20 cellular contexts compared by ENCODE assay signal in the genomic region with DNA sequence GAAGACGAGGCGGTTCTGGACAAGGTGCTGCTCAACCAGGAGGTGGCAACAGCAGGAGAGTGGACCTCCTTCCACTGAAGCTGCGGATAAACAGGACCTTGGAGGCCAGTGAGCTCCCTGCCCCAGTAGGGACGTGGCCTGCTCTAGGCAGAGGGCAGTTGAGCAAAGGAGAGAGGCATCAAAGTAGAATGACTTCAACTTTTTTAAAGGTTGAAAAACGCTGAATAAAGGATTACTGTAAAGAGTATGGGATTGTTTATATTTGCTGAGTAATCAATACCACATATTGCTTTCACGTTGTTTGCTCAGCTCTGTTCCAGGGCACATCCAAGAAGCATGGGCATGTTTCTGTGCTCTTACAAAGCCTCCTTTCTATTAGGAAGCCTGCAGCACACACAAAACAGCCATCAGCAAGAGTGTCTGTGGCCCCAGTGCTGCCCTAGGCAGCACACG. TPM values are rescaled to one million over a fixed set of nuclear protein-coding genes. Genes with fewer than 3 reads are reported as not detected.
DNase-seq lines count a peak whose midpoint lies in the region; ATAC-seq, FAIRE-seq and TF ChIP-seq lines count a peak whose summit lies in the region.
"Had no signal": no experiment of that assay in that cellular context is flagged by ENCODE, and none has a peak within 500 bp of the region (broad histone marks: within the 10 kb centered on the region; RNA-seq: fewer than 3 reads in every experiment).

No MANE protein-coding gene starts in this region.

- H3K27me3 ChIP-seq in heart left ventricle (peaks cover 0 to 14% (median 0%) of the 10 kb centered on the region in 9 donors), HepG2 (ENCODE audit: control insufficient read depth in 1 of 2, insufficient read depth in 2 of 2, low read length in 2 of 2) (no peaks in the 10 kb centered on the region)
- H3K27me3 ChIP-seq: breast epithelium had no signal

- peak overlapping the region; percentile 65 for H3K9ac ChIP-seq in HepG2 (ENCODE audit: insufficient read depth, low read depth, low read length)

- H3K27ac ChIP-seq in heart left ventricle (no peak overlapping the region), cingulate gyrus (ENCODE audit: low read depth, low read length) (peak overlapping the region; percentile 4), HepG2 (ENCODE audit: extremely low read length, insufficient read depth, low read length) (peak overlapping the region; percentile 82), temporal lobe (ENCODE audit: low read depth, low read length) (peak overlapping the region; percentile 76)
- H3K27ac ChIP-seq: breast epithelium, suprapubic skin had no signal

- no peak; the same call in 1 of the 2 replicates for TF ChIP-seq RAD21 in HepG2 (CRISPR knock-in tag; IDR thresholded peaks at IDR 0.05)

- H3K4me1 ChIP-seq in heart left ventricle (no peaks in the 10 kb centered on the region), HepG2 (ENCODE audit: insufficient read depth, low read length) (peaks cover 93% of the 10 kb centered on the region)
- H3K4me1 ChIP-seq: breast epithelium had no signal

- BruUV-seq in HepG2 (replicated peaks; lab: Mats Ljungman, UMichigan): no TSS peak

- ATAC-seq in heart left ventricle: no peak
- peak; percentile 76 for ATAC-seq in HepG2
- no peak for ATAC-seq in GM18511 (IDR thresholded peaks at IDR 0.05; ENCODE audit: unreplicated experiment)
- ATAC-seq: activated CD8-positive, alpha-beta T cell treated with anti-CD3 and anti-CD28 coated beads, Interleukin-2, amount 10 ng/mL, durations not matched to agents 7 days and 5 days; activated naive CD8-positive, alpha-beta T cell treated with anti-CD3 and anti-CD28 coated beads, Interleukin-2, amount 50 U/mL, for 24 hours; T-cell had no signal

- no peaks in the 10 kb centered on the region for H3K9me3 ChIP-seq in heart left ventricle
- no peaks in the 10 kb centered on the region for H3K9me3 ChIP-seq in HepG2 (ENCODE audit: low read length)
- H3K9me3 ChIP-seq: breast epithelium, esophagus squamous epithelium, mucosa of descending colon, suprapubic skin had no signal

- no peak for TF ChIP-seq CTCF in heart left ventricle (IDR thresholded peaks at IDR 0.05)
- TF ChIP-seq CTCF in HepG2 (CRISPR knock-in tag; IDR thresholded peaks at IDR 0.05): peak; percentile 55

- POLR2A ChIA-PET in HepG2 (lab: Yijun Ruan, JAX): interaction anchor here (0.7 to 8.7 kb wide), 12 partner anchors 8 to 785 kb away, joined by 3 to 198 read pairs (median 8); a partner anchor contains a TSS

- in situ Hi-C loops in HepG2 (cut with HindIII; ENCODE audit: extremely low pct_ligation_motif_present, low pct_unique_long_range_greater_than_20kb): no loop called here

- H3K79me2 ChIP-seq in HepG2 (ENCODE audit: insufficient read depth, low read length): peaks cover 11% of the 10 kb centered on the region

- H3K36me3 ChIP-seq in heart left ventricle (no peaks in the 10 kb centered on the region), HepG2 (replicated peaks in 1 of 2; ENCODE audit: control insufficient read depth in 1 of 2, insufficient read depth in 2 of 2, low read length in 2 of 2) (no peaks in the 10 kb centered on the region)
- H3K36me3 ChIP-seq: breast epithelium, esophagus squamous epithelium, suprapubic skin had no signal

- H3K4me2 ChIP-seq in HepG2 (ENCODE audit: low read depth, low read length): peak overlapping the region; percentile 99

- H4K20me1 ChIP-seq in HepG2 (ENCODE audit: insufficient read depth, low read length): no peaks in the 10 kb centered on the region

- TF ChIP-seq EP300 in HepG2 (IDR thresholded peaks at IDR 0.05; ENCODE audit: low read depth in 2 of 2, low read length in 2 of 2): peak; percentile 61 to 93
- TF ChIP-seq EP300 in HepG2 (CRISPR knock-in tag; IDR thresholded peaks at IDR 0.05; ENCODE audit: borderline replicate concordance): peak; percentile 87

- intact Hi-C loops in cardiac septum (cut with DNase I): no loop called here
- intact Hi-C loops in heart left ventricle (cut with DNase I): no loop called here
- intact Hi-C loops in HepG2 (cut with micrococcal nuclease; ENCODE audit: unreplicated experiment): loop anchor here (1.0 to 5.0 kb wide), 5 partner anchors 9 to 733 kb away; a partner anchor contains a TSS

- H3K4me3 ChIP-seq in heart left ventricle (no peak overlapping the region), HepG2 (replicated peaks in 1 of 3; ENCODE audit: insufficient read depth in 1 of 3, low read depth in 2 of 3, low read length in 3 of 3) (peak overlapping the region; percentile 25 to 74 (median 26); a peak in 4 of 6 replicates)
- H3K4me3 ChIP-seq: breast epithelium, esophagus squamous epithelium, mucosa of descending colon, suprapubic skin had no signal

- TF ChIP-seq POLR2A in heart left ventricle (IDR thresholded peaks at IDR 0.05) (no peak), HepG2 (IDR thresholded peaks at IDR 0.05; ENCODE audit: insufficient read depth in 1 of 2, low read depth in 2 of 2, low read length in 2 of 2) (peak; percentile 51 to 69; a peak in 2 of 4 replicates)

- FAIRE-seq in HepG2 (lab: Jason Lieb, UNC): peak; percentile 63
- FAIRE-seq: RCC 7860 had no signal

- DNase-seq in cardiac septum (ENCODE audit: low spot score) (peak; percentile 33), heart left ventricle (no peak), HepG2 (ENCODE audit: low spot score) (peak; percentile 95), NCI-H774 (lab: John Stamatoyannopoulos, UW) (no peak), SKM-1 (lab: John Stamatoyannopoulos, UW; ENCODE audit: unreplicated experiment) (no peak)
- DNase-seq: activated naive CD8-positive, alpha-beta T cell treated with anti-CD3 and anti-CD28 coated beads, Interleukin-2, amount 50 U/mL, for 24 hours; esophagus squamous epithelium; left cardiac atrium; mucosa of descending colon; NCI-H2029 treated with DMSO at 0.1 percent for 48 hours; NCI-H82; stimulated activated CD4-positive, alpha-beta T cell treated with anti-CD3 and anti-CD28 coated beads, Interleukin-4, amount 100 ng/mL, for 24 hours; T-cell had no signal

- H2AFZ ChIP-seq in HepG2 (ENCODE audit: low read length): no peak overlapping the region

- CTCF ChIA-PET in HepG2 (lab: Yijun Ruan, JAX; ENCODE audit: low intra/inter-chr PET ratio, low total read pairs): interaction anchor here (1.5 kb wide), 1 partner anchor 10 kb away, joined by 4 read pairs; no protein-coding TSS in a partner anchor

- WGBS in heart left ventricle, 4 donors: 74 to 84% (median 76%) methylated on average over 7 of the region's 7 CpGs
- WGBS in HepG2 (ENCODE audit: low lambda C conversion rate): 5% methylated on average over 7 of the region's 7 CpGs

RNA-seq across cellular contexts. Expression of a gene that starts 48.1 kb away (rescaled TPM):
- total RNA-seq in cardiac septum: 11.3 TPM
- total RNA-seq in heart left ventricle: 10 to 100 TPM in 3 of 9 donors, 1 to 10 TPM in 6; 6.4 to 15.5 (median 8.8) TPM
- 10 to 100 TPM in 1 of 2 donors, 1 to 10 TPM in 1; 8.8 to 19.5 TPM for polyA plus RNA-seq in heart left ventricle
- 8.4 and 10.7 TPM in 2 replicates for total RNA-seq in HepG2 (2016; rRNA removed; fragmentation: Illumina TruSeq; extraction: Trizol)
- 5.5 and 7.1 TPM in 2 replicates for total RNA-seq in HepG2 (2016; cell fraction: cytosol; rRNA removed; fragmentation: Illumina TruSeq; extraction: Trizol; ENCODE audit: low read depth)
- 7.1 and 13.2 TPM in 2 replicates for total RNA-seq in HepG2 (2016; cell fraction: insoluble cytoplasmic fraction; rRNA removed; fragmentation: Illumina TruSeq; extraction: Trizol)
- total RNA-seq in HepG2 (2016; cell fraction: membrane; rRNA removed; fragmentation: Illumina TruSeq; extraction: Trizol): 7.3 and 7.5 TPM in 2 replicates
- total RNA-seq in HepG2 (2016; cell fraction: nucleus; rRNA removed; fragmentation: Illumina TruSeq; extraction: Trizol): 16.6 and 17.0 TPM in 2 replicates
- polyA plus RNA-seq in HepG2 (2011; rRNA removed): 8.8 and 11.6 TPM in 2 replicates
- 6.1 and 7.4 TPM in 2 replicates for polyA plus RNA-seq in HepG2 (2011; cell fraction: cytosol; rRNA removed)
- polyA plus RNA-seq in HepG2 (2011; cell fraction: nucleus; rRNA removed): 35.0 and 45.3 TPM in 2 replicates
- polyA plus RNA-seq in HepG2 (2012): 7.7 and 8.9 TPM in 2 replicates
- polyA plus RNA-seq in HepG2 (2016; cell fraction: cytosol; fragmentation: Illumina TruSeq; extraction: Trizol; ENCODE audit: low read depth): 1.9 and 2.2 TPM in 2 replicates
- polyA plus RNA-seq in HepG2 (2016; cell fraction: insoluble cytoplasmic fraction; fragmentation: Illumina TruSeq; extraction: Trizol; ENCODE audit: low read depth): 4.8 and 5.9 TPM in 2 replicates
- 2.4 and 3.3 TPM in 2 replicates for polyA plus RNA-seq in HepG2 (2016; cell fraction: membrane; fragmentation: Illumina TruSeq; extraction: Trizol; ENCODE audit: low read depth)
- polyA plus RNA-seq in HepG2 (2016; cell fraction: nucleus; fragmentation: Illumina TruSeq; extraction: Trizol; ENCODE audit: insufficient read depth, low read depth): 28.4 and 29.0 TPM in 2 replicates
- polyA minus RNA-seq in HepG2 (2011; rRNA and poly(A)+ RNA removed; ENCODE audit: low replicate concordance): 6.3 TPM in 2 replicates
- polyA minus RNA-seq in HepG2 (2011; cell fraction: cytosol; rRNA and poly(A)+ RNA removed): 2.4 and 4.4 TPM in 2 replicates
- polyA minus RNA-seq in HepG2 (2011; cell fraction: nucleus; rRNA and poly(A)+ RNA removed): 10.9 and 14.3 TPM in 2 replicates
- 18.9 TPM for total RNA-seq in temporal lobe

RNA-seq across cellular contexts. Expression of a gene that starts 48.1 kb away (rescaled TPM):
- 0.83 TPM for total RNA-seq in cardiac septum
- total RNA-seq in heart left ventricle: 1 to 10 TPM in 1 of 9 donors, under 1 TPM in 8; 0.49 to 1.2 (median 0.62) TPM
- polyA plus RNA-seq in heart left ventricle: 1 to 10 TPM in 1 of 2 donors, under 1 TPM in 1; 0.67 to 1.5 TPM
- 3.1 and 4.3 TPM in 2 replicates for total RNA-seq in HepG2 (2016; rRNA removed; fragmentation: Illumina TruSeq; extraction: Trizol)
- 1.7 and 1.9 TPM in 2 replicates for total RNA-seq in HepG2 (2016; cell fraction: cytosol; rRNA removed; fragmentation: Illumina TruSeq; extraction: Trizol; ENCODE audit: low read depth)
- total RNA-seq in HepG2 (2016; cell fraction: insoluble cytoplasmic fraction; rRNA removed; fragmentation: Illumina TruSeq; extraction: Trizol): 3.0 and 4.1 TPM in 2 replicates
- 4.9 and 5.8 TPM in 2 replicates for total RNA-seq in HepG2 (2016; cell fraction: membrane; rRNA removed; fragmentation: Illumina TruSeq; extraction: Trizol)
- total RNA-seq in HepG2 (2016; cell fraction: nucleus; rRNA removed; fragmentation: Illumina TruSeq; extraction: Trizol): 6.6 and 7.6 TPM in 2 replicates
- polyA plus RNA-seq in HepG2 (2011; rRNA removed): 1.7 and 2.1 TPM in 2 replicates
- polyA plus RNA-seq in HepG2 (2011; cell fraction: cytosol; rRNA removed): 1.1 TPM in 2 replicates
- polyA plus RNA-seq in HepG2 (2011; cell fraction: nucleus; rRNA removed): 2.6 and 3.0 TPM in 2 replicates
- 6.2 and 8.3 TPM in 2 replicates for polyA plus RNA-seq in HepG2 (2012)
- polyA plus RNA-seq in HepG2 (2016; cell fraction: cytosol; fragmentation: Illumina TruSeq; extraction: Trizol; ENCODE audit: low read depth): 1.8 and 2.2 TPM in 2 replicates
- 3.8 and 4.0 TPM in 2 replicates for polyA plus RNA-seq in HepG2 (2016; cell fraction: insoluble cytoplasmic fraction; fragmentation: Illumina TruSeq; extraction: Trizol; ENCODE audit: low read depth)
- polyA plus RNA-seq in HepG2 (2016; cell fraction: membrane; fragmentation: Illumina TruSeq; extraction: Trizol; ENCODE audit: low read depth): 5.3 and 5.7 TPM in 2 replicates
- polyA plus RNA-seq in HepG2 (2016; cell fraction: nucleus; fragmentation: Illumina TruSeq; extraction: Trizol; ENCODE audit: insufficient read depth, low read depth): 10.1 and 11.1 TPM in 2 replicates
- polyA minus RNA-seq in HepG2 (2011; rRNA and poly(A)+ RNA removed; ENCODE audit: low replicate concordance): 0.30 and 0.36 TPM in 2 replicates
- polyA minus RNA-seq in HepG2 (2011; cell fraction: cytosol; rRNA and poly(A)+ RNA removed): 0.30 and 1.1 TPM in 2 replicates
- polyA minus RNA-seq in HepG2 (2011; cell fraction: nucleus; rRNA and poly(A)+ RNA removed): 5.0 and 5.8 TPM in 2 replicates
- total RNA-seq in temporal lobe: 3.2 TPM

Comparison
In these comparisons a context has a peak if more than half of its experiments do, and no peak if none do; other contexts are left out.
1. DNase-seq: peak in cardiac septum (single experiment) and HepG2 (single experiment); none in heart left ventricle (0 of 5), NCI-H774 (single experiment) and SKM-1 (single experiment).
2. H3K27ac ChIP-seq: peak in cingulate gyrus (single experiment), HepG2 (single experiment) and temporal lobe (single experiment); none in heart left ventricle (0 of 12).
3. H3K4me3 ChIP-seq: peak in HepG2 (3 of 3); none in heart left ventricle (0 of 12).
4. POLR2A ChIP-seq: peak in HepG2 (2 of 2); none in heart left ventricle (0 of 2).